In genomic region chr12:47822386-47822785, GRCh38 we compare ENCODE assay signal across 11 cellular contexts. TPM values are rescaled to one million over a fixed set of nuclear protein-coding genes. Genes with fewer than 3 reads are reported as not detected.
A peak's percentile ranks its signal among the peaks of the same experiment; 100 is the strongest.
DNase-seq lines count a peak whose midpoint lies in the region; ATAC-seq and TF ChIP-seq lines count a peak whose summit lies in the region.
"Had no signal": no experiment of that assay in that cellular context is flagged by ENCODE, and none has a peak within 500 bp of the region (broad histone marks: within the 10 kb centered on the region; RNA-seq: fewer than 3 reads in every experiment).

No MANE protein-coding gene starts in this region.

- peaks cover 58 to 81% (median 70%) of the 10 kb centered on the region in 10 experiments for H3K4me1 ChIP-seq in BLaER1 treated with 17β-estradiol and CSF1 and Interleukin-3, amounts not matched to agents 10 nM and 100 nM
- H3K4me1 ChIP-seq in PC-3 (ENCODE audit: insufficient read depth, low read length) (peaks cover 81% of the 10 kb centered on the region), esophagus (ENCODE audit: control insufficient read depth in 2 of 2, insufficient read depth in 2 of 2, low read length in 1 of 2) (peaks cover 3 to 37% of the 10 kb centered on the region in 2 donors), prostate gland (replicated peaks) (peaks cover 10% of the 10 kb centered on the region), BE2C (peaks cover 6% of the 10 kb centered on the region)

- H3K36me3 ChIP-seq in BLaER1 treated with 17β-estradiol and CSF1 and Interleukin-3, amounts not matched to agents 10 nM and 100 nM = peaks cover 0 to 12% (median 3%) of the 10 kb centered on the region in 11 experiments; a peak in 6 of 22 replicates
- no peaks in the 10 kb centered on the region for H3K36me3 ChIP-seq in PC-3 (ENCODE audit: low read depth, low read length)
- no peaks in the 10 kb centered on the region for H3K36me3 ChIP-seq in esophagus (ENCODE audit: control insufficient read depth in 2 of 2, insufficient read depth in 2 of 2, low read length in 1 of 2)
- no peaks in the 10 kb centered on the region for H3K36me3 ChIP-seq in prostate gland
- no peaks in the 10 kb centered on the region for H3K36me3 ChIP-seq in BE2C

- peak overlapping the region; percentile 72 to 99 (median 93) for H3K4me2 ChIP-seq in BLaER1 treated with 17β-estradiol and CSF1 and Interleukin-3, amounts not matched to agents 10 nM and 100 nM
- peak overlapping the region; percentile 34 for H3K4me2 ChIP-seq in PC-3 (ENCODE audit: low read length)

- peak overlapping the region in 1 of 11 experiments; percentile 26; a peak in 1 of 22 replicates for H3K9ac ChIP-seq in BLaER1 treated with 17β-estradiol and CSF1 and Interleukin-3, amounts not matched to agents 10 nM and 100 nM
- no peak overlapping the region; the same call in 1 of the 2 replicates for H3K9ac ChIP-seq in PC-3 (ENCODE audit: low read length)

- TF ChIP-seq POLR2A in prostate gland (IDR thresholded peaks at IDR 0.05) = no peak

- CTCF ChIA-PET in PC-3 (lab: Charles Lee) = interaction anchor here (0.6 kb wide), 1 partner anchor 40 kb away, joined by 5 read pairs; no protein-coding TSS in a partner anchor

- peaks cover 0 to 18% (median 17%) of the 10 kb centered on the region in 11 experiments; a peak in 15 of 22 replicates for H4K20me1 ChIP-seq in BLaER1 treated with 17β-estradiol and CSF1 and Interleukin-3, amounts not matched to agents 10 nM and 100 nM
- H4K20me1 ChIP-seq in PC-3 (ENCODE audit: low read length) = 0 out of 2 replicates have a peak, but pooled peaks cover 11% of the 10 kb centered on the region

- BruUV-seq in PC-3 (replicated peaks; lab: Mats Ljungman, UMichigan) = no TSS peak

- intact Hi-C loops in PC-3 (cut with micrococcal nuclease) = loop anchor here (10.0 kb wide), 1 partner anchor 122 kb away; no protein-coding TSS in a partner anchor
- intact Hi-C loops in prostate gland (cut with DNase I) = no loop called here

- H3F3A ChIP-seq in PC-3 (ENCODE audit: low read length, unreplicated experiment) = peaks cover 4% of the 10 kb centered on the region

- no peak overlapping the region for H2AFZ ChIP-seq in PC-3 (ENCODE audit: low read length)

- TF ChIP-seq CTCF in PC-3 (conservative IDR thresholded peaks at IDR 0.05; ENCODE audit: low read depth, low read length) (no peak), prostate gland (IDR thresholded peaks at IDR 0.05) (no peak), BE2C (IDR thresholded peaks at IDR 0.05; ENCODE audit: low read depth, low read length) (no peak)

- POLR2A ChIA-PET in PC-3 (lab: Charles Lee; ENCODE audit: unreplicated experiment) = no interaction called here

- WGBS in esophagus, 2 donors = 41 to 59% methylated on average over 2 of the region's 2 CpGs
- WGBS in prostate gland = 58% methylated on average over 2 of the region's 2 CpGs

- no peaks in the 10 kb centered on the region for H3K27me3 ChIP-seq in BLaER1 treated with 17β-estradiol and CSF1 and Interleukin-3, amounts not matched to agents 10 nM and 100 nM
- H3K27me3 ChIP-seq in PC-3 (ENCODE audit: low read length) = no peaks in the 10 kb centered on the region
- no peaks in the 10 kb centered on the region for H3K27me3 ChIP-seq in esophagus (ENCODE audit: control insufficient read depth in 1 of 2, insufficient read depth in 2 of 2, low read length in 2 of 2)
- H3K27me3 ChIP-seq in prostate gland (replicated peaks; ENCODE audit: insufficient read depth) = no peaks in the 10 kb centered on the region
- H3K27me3 ChIP-seq in BE2C = no peaks in the 10 kb centered on the region

- H3K79me2 ChIP-seq in PC-3 (ENCODE audit: low read length) = peaks cover 29% of the 10 kb centered on the region

- H3K4me3 ChIP-seq in BLaER1 treated with 17β-estradiol and CSF1 and Interleukin-3, amounts not matched to agents 10 nM and 100 nM = no peak overlapping the region
- H3K4me3 ChIP-seq in PC-3 (ENCODE audit: low read length) (no peak overlapping the region), esophagus (ENCODE audit: low read depth in 1 of 2, low read length in 2 of 2) (no peak overlapping the region), prostate gland (no peak overlapping the region), BE2C (ENCODE audit: low read depth, low read length) (no peak overlapping the region)

- no peaks in the 10 kb centered on the region for H3K9me3 ChIP-seq in BLaER1 treated with 17β-estradiol and CSF1 and Interleukin-3, amounts not matched to agents 10 nM and 100 nM (replicated peaks in 1 of 11)
- no peaks in the 10 kb centered on the region for H3K9me3 ChIP-seq in PC-3 (ENCODE audit: low read length)
- H3K9me3 ChIP-seq in esophagus (ENCODE audit: control insufficient read depth in 2 of 2, insufficient read depth in 1 of 2, low read depth in 1 of 2, low read length in 1 of 2) = no peaks in the 10 kb centered on the region
- no peaks in the 10 kb centered on the region for H3K9me3 ChIP-seq in prostate gland
- H3K9me3 ChIP-seq in BE2C = no peaks in the 10 kb centered on the region

- H3K9me2 ChIP-seq in PC-3 (replicated peaks; ENCODE audit: low read length) = no peaks in the 10 kb centered on the region

- H3K27ac ChIP-seq in BLaER1 treated with 17β-estradiol and CSF1 and Interleukin-3, amounts not matched to agents 10 nM and 100 nM = peak overlapping the region in 8 of 11 experiments; percentile 5 to 50 (median 28); a peak in 11 of 22 replicates
- H3K27ac ChIP-seq in PC-3 (ENCODE audit: low read length) (peak overlapping the region; percentile 76), esophagus (ENCODE audit: low read depth in 2 of 2, low read length in 1 of 2) (peak overlapping the region; percentile 62 to 78), prostate gland (peak overlapping the region; percentile 7 to 90)

- no peak for DNase-seq in PC-3
- DNase-seq in prostate gland (ENCODE audit: low spot score) = no peak
- DNase-seq in activated CD8-positive, alpha-beta memory T cell treated with anti-CD3 and anti-CD28 coated beads for 24 hours = no peak
- no peak for DNase-seq in stimulated activated CD8-positive, alpha-beta memory T cell treated with anti-CD3 and anti-CD28 coated beads, Interleukin-4, amount 100 ng/mL, for 48 hours
- DNase-seq in BE2C = no peak
- no peak for DNase-seq in NCI-H526 (lab: John Stamatoyannopoulos, UW)
- DNase-seq: NCI-H187; stimulated activated CD4-positive, alpha-beta T cell treated with anti-CD3 and anti-CD28 coated beads, Interleukin-12 subunit alpha, Interleukin-12 subunit beta, amount 100 ng/mL, for 4 hours; stimulated activated naive B cell treated with anti-CD40 and anti-IgM and Interleukin-4, amounts not matched to agents 10 μg/mL and 1 μg/mL and 100 μg/mL, for 72 hours had no signal

- ATAC-seq in PC-3 = no peak
- ATAC-seq: stimulated activated naive B cell treated with anti-CD40 and anti-IgM and Interleukin-4, amounts not matched to agents 10 μg/mL and 1 μg/mL and 100 μg/mL, for 72 hours had no signal

RNA-seq across cellular contexts. Expression of gene HDAC7, which starts 2.7 kb away (rescaled TPM):
- 44.2 and 59.6 TPM in 2 replicates for total RNA-seq in PC-3 (2014; rRNA removed)
- polyA plus RNA-seq in esophagus = 10 to 100 TPM; 20.9 to 35.6 TPM
- total RNA-seq in prostate gland = 10 to 100 TPM; 39.5 to 67.7 TPM
- 178 TPM for polyA plus RNA-seq in BE2C (2012; ENCODE audit: insufficient read depth, insufficient read length, low read depth)

RNA-seq across cellular contexts. Expression of gene SLC48A1, which starts 49.3 kb away (rescaled TPM):
- total RNA-seq in PC-3 (2014; rRNA removed) = 21.4 and 22.3 TPM in 2 replicates
- polyA plus RNA-seq in esophagus = 10 to 100 TPM; 17.7 to 20.6 TPM
- 10 to 100 TPM; 39.0 to 52.5 TPM for total RNA-seq in prostate gland
- polyA plus RNA-seq in BE2C (2012; ENCODE audit: insufficient read depth, insufficient read length, low read depth) = 65.5 TPM
